12 cellular contexts compared by ENCODE assay signal in the genomic region with DNA sequence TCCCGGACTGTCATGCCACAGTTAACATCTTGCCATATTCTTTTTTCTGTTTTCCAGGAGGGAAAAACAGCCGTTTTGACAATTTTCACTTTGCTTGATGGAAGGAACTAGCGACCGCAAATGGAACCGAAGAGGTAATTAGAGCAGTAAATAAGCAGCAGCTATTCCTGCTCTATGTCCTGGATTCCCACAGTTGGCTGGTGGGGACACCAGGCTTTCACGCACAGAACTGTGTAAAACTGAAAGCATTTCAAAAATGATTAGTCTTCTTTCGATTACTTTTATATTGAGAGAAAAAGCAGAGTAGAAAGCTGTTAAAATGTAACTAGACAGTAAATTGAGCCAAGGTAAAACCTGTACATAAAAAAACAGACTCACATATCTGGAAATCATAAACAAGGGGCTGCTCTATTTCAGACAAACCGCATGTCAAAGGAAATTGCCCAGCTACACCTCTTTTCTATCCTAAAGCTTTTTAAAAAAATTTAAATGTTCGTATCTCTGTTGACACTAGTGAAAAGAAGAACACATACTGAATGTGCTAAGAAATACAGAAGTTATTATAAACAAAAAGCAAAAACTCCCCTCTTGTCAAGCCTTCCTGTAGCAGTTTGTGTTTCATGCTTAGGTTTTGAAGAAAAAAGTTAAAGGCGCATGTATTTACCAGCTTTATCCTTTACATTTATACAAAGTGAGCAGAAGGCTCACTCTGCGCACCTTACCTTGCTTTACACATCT.
DNase-seq lines count a peak whose midpoint lies in the region; ATAC-seq and TF ChIP-seq lines count a peak whose summit lies in the region.
"Had no signal": no experiment of that assay in that cellular context is flagged by ENCODE, and none has a peak within 500 bp of the region (broad histone marks: within the 10 kb centered on the region; RNA-seq: fewer than 3 reads in every experiment).

No MANE protein-coding gene starts in this region.

- peaks cover 0 to 18% (median 0%) of the 10 kb centered on the region in 3 donors for H3K36me3 ChIP-seq in Peyer's patch
- H3K36me3 ChIP-seq in sigmoid colon, result peaks cover 0 to 8% (median 0%) of the 10 kb centered on the region in 4 donors

- TF ChIP-seq EP300 in sigmoid colon (IDR thresholded peaks at IDR 0.05), result no peak

- peak overlapping the region; percentile 83 for H3K27ac ChIP-seq in CD4-positive, alpha-beta T cell (ENCODE audit: low read depth, low read length)
- peak overlapping the region; percentile 20 to 91 (median 65) for H3K27ac ChIP-seq in Peyer's patch
- H3K27ac ChIP-seq in sigmoid colon, result peak overlapping the region; percentile 93 to 99 (median 94)
- H3K27ac ChIP-seq: WERI-Rb-1 had no signal

- H3K27ac Mint-ChIP-seq in CD4-positive, alpha-beta T cell, result peak overlapping the region; percentile 90
- H3K27ac Mint-ChIP-seq in endothelial cell (ENCODE audit: unreplicated experiment), result peak overlapping the region; percentile 38
- H3K27ac Mint-ChIP-seq in type B pancreatic cell, result no peak overlapping the region

- POLR2A ChIA-PET in CD4-positive, alpha-beta T cell (lab: Charles Lee), result interaction anchor here (0.6 to 1.4 kb wide), 9 partner anchors 9 to 163 kb away, joined by 3 to 8 read pairs (median 4); a partner anchor contains a TSS

- no peaks in the 10 kb centered on the region for H3K9me3 Mint-ChIP-seq in CD4-positive, alpha-beta T cell
- no peaks in the 10 kb centered on the region for H3K9me3 Mint-ChIP-seq in endothelial cell (ENCODE audit: unreplicated experiment)
- H3K9me3 Mint-ChIP-seq in type B pancreatic cell, result no peaks in the 10 kb centered on the region

- no peaks in the 10 kb centered on the region for H3K27me3 Mint-ChIP-seq in CD4-positive, alpha-beta T cell
- peaks cover 4% of the 10 kb centered on the region for H3K27me3 Mint-ChIP-seq in endothelial cell (ENCODE audit: unreplicated experiment)
- no peaks in the 10 kb centered on the region for H3K27me3 Mint-ChIP-seq in type B pancreatic cell

- H3K4me3 ChIP-seq in Peyer's patch, result no peak overlapping the region
- peak overlapping the region in 2 of 4 donors; percentile 7 to 12 for H3K4me3 ChIP-seq in sigmoid colon

- no peak for TF ChIP-seq POLR2A in Peyer's patch (IDR thresholded peaks at IDR 0.05)
- TF ChIP-seq POLR2A in sigmoid colon (IDR thresholded peaks at IDR 0.05), result no peak

- TF ChIP-seq CTCF in CD4-positive, alpha-beta T cell (IDR thresholded peaks at IDR 0.05), result no peak
- TF ChIP-seq CTCF in Peyer's patch (IDR thresholded peaks at IDR 0.05) (no peak), endothelial cell (IDR thresholded peaks at IDR 0.05; ENCODE audit: unreplicated experiment) (no peak), sigmoid colon (IDR thresholded peaks at IDR 0.05) (no peak), type B pancreatic cell (conservative IDR thresholded peaks at IDR 0.05) (no peak)

- H3K9me3 ChIP-seq in CD4-positive, alpha-beta T cell (ENCODE audit: control insufficient read depth, low read length), result no peaks in the 10 kb centered on the region
- H3K9me3 ChIP-seq in Peyer's patch, result no peaks in the 10 kb centered on the region
- H3K9me3 ChIP-seq in sigmoid colon, result no peaks in the 10 kb centered on the region

- intact Hi-C loops in CD4-positive, alpha-beta T cell (cut with DNase I, micrococcal nuclease), result loop anchor here in 1 of 2 experiments (1.0 kb wide), 1 partner anchor 13 kb away; no protein-coding TSS in a partner anchor
- intact Hi-C loops in sigmoid colon (cut with DNase I), result no loop called here

- peaks cover 87% of the 10 kb centered on the region for H3K4me1 Mint-ChIP-seq in CD4-positive, alpha-beta T cell (ENCODE audit: low read depth)
- H3K4me1 Mint-ChIP-seq in endothelial cell (ENCODE audit: unreplicated experiment) (peaks cover 43% of the 10 kb centered on the region), type B pancreatic cell (ENCODE audit: unreplicated experiment) (peaks cover 41% of the 10 kb centered on the region)

- 28 to 65% methylated on average over 11 of the region's 11 CpGs for WGBS in sigmoid colon, 2 donors

- CTCF ChIA-PET in CD4-positive, alpha-beta T cell (lab: Charles Lee), result interaction anchor here (0.9 to 1.6 kb wide), 6 partner anchors 10 to 194 kb away, joined by 3 to 10 read pairs (median 4); no protein-coding TSS in a partner anchor

- no peaks in the 10 kb centered on the region for H3K27me3 ChIP-seq in CD4-positive, alpha-beta T cell (ENCODE audit: control insufficient read depth, insufficient read depth, low read length)
- no peaks in the 10 kb centered on the region for H3K27me3 ChIP-seq in Peyer's patch
- H3K27me3 ChIP-seq in sigmoid colon, result no peaks in the 10 kb centered on the region

- H3K36me3 Mint-ChIP-seq in CD4-positive, alpha-beta T cell (ENCODE audit: low read depth), result peaks cover 50% of the 10 kb centered on the region
- peaks cover 27% of the 10 kb centered on the region for H3K36me3 Mint-ChIP-seq in endothelial cell (ENCODE audit: low read depth, unreplicated experiment)
- H3K36me3 Mint-ChIP-seq in type B pancreatic cell, result peaks cover 9% of the 10 kb centered on the region

- H3K4me3 Mint-ChIP-seq in CD4-positive, alpha-beta T cell, result peak overlapping the region; percentile 75
- H3K4me3 Mint-ChIP-seq in endothelial cell (ENCODE audit: unreplicated experiment), result no peak overlapping the region
- H3K4me3 Mint-ChIP-seq in type B pancreatic cell, result no peak overlapping the region

- DNase-seq in CD4-positive, alpha-beta T cell, result no peak
- DNase-seq in Peyer's patch, result no peak
- DNase-seq in endothelial cell (ENCODE audit: low spot score), result no peak
- no peak for DNase-seq in sigmoid colon
- DNase-seq in type B pancreatic cell (ENCODE audit: extremely low spot score, unreplicated experiment), result no peak
- DNase-seq in NCI-H1436 treated with DMSO at 0.1 percent for 48 hours (lab: John Stamatoyannopoulos, UW), result no peak
- DNase-seq: amniotic stem cell, erythroblast, KBM-7, WERI-Rb-1 had no signal

- ATAC-seq in CD4-positive, alpha-beta T cell (ENCODE audit: poor library complexity), result peak; percentile 9
- no peak for ATAC-seq in GM19023 (IDR thresholded peaks at IDR 0.05; ENCODE audit: unreplicated experiment)
- ATAC-seq in HG02885 (IDR thresholded peaks at IDR 0.05; ENCODE audit: poor library complexity, unreplicated experiment), result no peak

- H3K4me1 ChIP-seq in Peyer's patch (peaks cover 0 to 53% (median 9%) of the 10 kb centered on the region in 4 donors), sigmoid colon (peaks cover 0 to 100% (median 97%) of the 10 kb centered on the region in 4 donors)
